ENCODE assay signal across 8 cellular contexts in the genomic region with DNA sequence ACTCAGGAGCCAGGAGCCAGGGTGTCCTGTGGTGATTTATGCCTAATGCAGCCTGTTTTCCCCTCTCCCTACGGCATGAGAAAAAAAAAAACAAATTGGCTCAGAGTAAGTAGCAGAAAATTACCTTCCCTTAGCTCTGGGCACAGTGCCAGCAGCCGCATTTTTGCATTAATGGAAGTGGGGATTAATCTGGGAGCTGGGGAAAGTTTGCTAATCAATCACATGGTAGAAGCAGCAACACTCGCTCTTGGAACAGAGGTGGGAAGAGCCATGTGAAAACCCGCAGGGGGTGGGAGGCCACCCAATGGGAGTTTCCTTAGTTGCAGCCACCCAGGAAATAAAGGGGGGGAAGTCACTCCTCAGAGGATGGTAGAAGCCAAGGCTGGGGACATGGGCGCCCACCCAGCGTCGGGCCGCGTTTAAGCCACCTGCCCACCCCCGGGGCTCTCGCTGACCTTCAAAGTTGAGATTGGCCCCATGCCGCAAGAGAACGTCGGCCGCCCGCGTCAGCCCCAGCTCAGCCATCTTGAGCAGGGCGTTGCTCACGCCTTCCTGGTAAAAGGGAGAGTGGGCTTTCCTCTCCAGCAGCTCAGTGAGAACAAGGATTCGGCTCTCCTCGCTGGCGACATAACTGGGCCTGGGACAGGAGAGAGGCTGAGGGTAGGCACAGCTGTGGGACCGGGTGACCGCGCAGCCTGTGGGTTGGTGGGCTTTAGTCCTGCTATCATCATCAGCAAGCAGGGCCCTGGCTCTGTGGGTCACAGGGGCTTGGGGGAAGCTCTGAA. TPM values are rescaled to one million over a fixed set of nuclear protein-coding genes. Genes with fewer than 3 reads are reported as not detected.
DNase-seq lines count a peak whose midpoint lies in the region; ATAC-seq, FAIRE-seq and TF ChIP-seq lines count a peak whose summit lies in the region.

No MANE protein-coding gene starts in this region.

- TF ChIP-seq CTCF in A549 (IDR thresholded peaks at IDR 0.05) (no peak), HL-60 (IDR thresholded peaks at IDR 0.05; ENCODE audit: insufficient read depth, low read length) (no peak), VCaP (conservative IDR thresholded peaks at IDR 0.05) (no peak), hepatocyte (IDR thresholded peaks at IDR 0.05; ENCODE audit: poor library complexity) (no peak), testis (IDR thresholded peaks at IDR 0.05) (no peak)

- no peak for FAIRE-seq in A549 (lab: Jason Lieb, UNC)

- DNase-seq in A549 (ENCODE audit: low read depth in 1 of 2, low spot score in 1 of 2) (no peak), HL-60 (ENCODE audit: low read depth in 1 of 2, low spot score in 1 of 2) (peak in 1 of 2 experiments; percentile 30), hepatocyte (ENCODE audit: low spot score) (no peak), testis (peak; percentile 77), NCI-H226 (no peak)
- no peak for DNase-seq in stimulated activated naive CD4-positive, alpha-beta T cell (lab: John Stamatoyannopoulos, UW)
- no peak for DNase-seq in stimulated activated CD8-positive, alpha-beta memory T cell treated with anti-CD3 and anti-CD28 coated beads, Interleukin-4, amount 100 ng/mL, for 48 hours

- ATAC-seq in A549 = no peak

- no peak for TF ChIP-seq POLR2A in A549 (IDR thresholded peaks at IDR 0.05; ENCODE audit: low read length)
- TF ChIP-seq POLR2A in testis (IDR thresholded peaks at IDR 0.05) = no peak

- peaks cover 8% of the 10 kb centered on the region for H4K20me1 ChIP-seq in hepatocyte (ENCODE audit: insufficient read depth, poor library complexity, severe bottlenecking)

- H3K4me2 ChIP-seq in A549 = peak overlapping the region; percentile 91
- peak overlapping the region; percentile 96 for H3K4me2 ChIP-seq in hepatocyte

- no peaks in the 10 kb centered on the region for H3K9me3 ChIP-seq in A549
- no peaks in the 10 kb centered on the region for H3K9me3 ChIP-seq in hepatocyte (ENCODE audit: low read depth)
- no peaks in the 10 kb centered on the region for H3K9me3 ChIP-seq in testis

- H3K27me3 ChIP-seq in HL-60 (ENCODE audit: insufficient read depth, poor library complexity, severe bottlenecking) (no peaks in the 10 kb centered on the region), hepatocyte (no peaks in the 10 kb centered on the region), testis (no peaks in the 10 kb centered on the region)

- H3K4me1 ChIP-seq in A549 (peaks cover 18% of the 10 kb centered on the region), hepatocyte (ENCODE audit: insufficient read depth) (peaks cover 14% of the 10 kb centered on the region), testis (peaks cover 17% of the 10 kb centered on the region)

- H2AFZ ChIP-seq in hepatocyte = no peak overlapping the region

- intact Hi-C loops in testis (cut with DNase I; ENCODE audit: low total_unique reads) = no loop called here

- H3K36me3 ChIP-seq in hepatocyte (replicated peaks; ENCODE audit: insufficient read depth, low read depth) (no peaks in the 10 kb centered on the region), testis (ENCODE audit: low read depth, missing control alignments) (peaks cover 3% of the 10 kb centered on the region)

- no peak for TF ChIP-seq EP300 in A549 (IDR thresholded peaks at IDR 0.05)

- no peak for TF ChIP-seq RAD21 in A549 (conservative IDR thresholded peaks at IDR 0.05 in 1 of 2, IDR thresholded peaks at IDR 0.05 in 1 of 2)

- 80% methylated on average over 18 of the region's 25 CpGs for WGBS in A549 (ENCODE audit: missing lambda C conversion rate)
- 77% methylated on average over 24 of the region's 25 CpGs for WGBS in hepatocyte (ENCODE audit: low lambda C conversion rate, missing lambda C conversion rate)
- 28 to 42% methylated on average over 10 to 25 of the region's 25 CpGs for WGBS in testis, 2 donors

- peak overlapping the region; percentile 87 for H3K4me3 ChIP-seq in A549
- peak overlapping the region; percentile 88 for H3K4me3 ChIP-seq in HL-60 (replicated peaks; ENCODE audit: insufficient read depth, low read length)
- no peak overlapping the region for H3K4me3 ChIP-seq in hepatocyte
- peak overlapping the region in 1 of 2 donors; percentile 90 for H3K4me3 ChIP-seq in testis

- POLR2A ChIA-PET in A549 (lab: Yijun Ruan, JAX) = interaction anchor here (1.0 to 1.7 kb wide), 3 partner anchors 14 to 500 kb away, joined by 3 to 5 read pairs (median 3); a partner anchor contains a TSS

- peaks cover 26% of the 10 kb centered on the region for H3K79me2 ChIP-seq in hepatocyte

- 0 out of 6 replicates have a peak overlapping the region, but pooled peaks of 1 of the 2 experiments have one; percentile 15 for H3K27ac ChIP-seq in A549
- peak overlapping the region; percentile 13; the same call in 1 of the 2 replicates for H3K27ac ChIP-seq in HL-60 (replicated peaks)
- peak overlapping the region; percentile 83; the same call in 1 of the 2 replicates for H3K27ac ChIP-seq in VCaP
- no peak overlapping the region for H3K27ac ChIP-seq in hepatocyte
- peak overlapping the region in 1 of 2 donors; percentile 28 for H3K27ac ChIP-seq in testis

- CTCF ChIA-PET in A549 (lab: Yijun Ruan, JAX) = interaction anchor here (1.0 to 26.2 kb wide), 14 partner anchors 12 to 507 kb away, joined by 3 to 947 read pairs (median 12); a partner anchor contains a TSS

- H3K9me2 ChIP-seq in hepatocyte (replicated peaks; ENCODE audit: insufficient read depth) = no peaks in the 10 kb centered on the region

TF ChIP-seq in A549, 52 proteins besides CTCF, POLR2A, EP300 and RAD21:
- no peak for TF ChIP-seq CEBPB (IDR thresholded peaks at IDR 0.05)
- TF ChIP-seq, protein P1, sequence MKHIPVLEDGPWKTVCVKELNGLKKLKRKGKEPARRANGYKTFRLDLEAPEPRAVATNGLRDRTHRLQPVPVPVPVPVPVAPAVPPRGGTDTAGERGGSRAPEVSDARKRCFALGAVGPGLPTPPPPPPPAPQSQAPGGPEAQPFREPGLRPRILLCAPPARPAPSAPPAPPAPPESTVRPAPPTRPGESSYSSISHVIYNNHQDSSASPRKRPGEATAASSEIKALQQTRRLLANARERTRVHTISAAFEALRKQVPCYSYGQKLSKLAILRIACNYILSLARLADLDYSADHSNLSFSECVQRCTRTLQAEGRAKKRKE (CRISPR knock-in tag; IDR thresholded peaks at IDR 0.05; ENCODE audit: low read depth) = no peak
- no peak for TF ChIP-seq CBX8 (IDR thresholded peaks at IDR 0.05)
- TF ChIP-seq SREBF2 (IDR thresholded peaks at IDR 0.05) = no peak
- no peak for TF ChIP-seq ZFP36 (IDR thresholded peaks at IDR 0.05; ENCODE audit: borderline replicate concordance, partially characterized antibody)
- TF ChIP-seq RNF2 (IDR thresholded peaks at IDR 0.05; ENCODE audit: borderline replicate concordance, low read depth) = no peak
- no peak for TF ChIP-seq NPAS2 (CRISPR knock-in tag; IDR thresholded peaks at IDR 0.05; ENCODE audit: borderline replicate concordance)
- no peak for TF ChIP-seq EHMT2 (IDR thresholded peaks at IDR 0.05; ENCODE audit: low read depth)
- no peak for TF ChIP-seq JUN (IDR thresholded peaks at IDR 0.05)
- TF ChIP-seq, protein P2, sequence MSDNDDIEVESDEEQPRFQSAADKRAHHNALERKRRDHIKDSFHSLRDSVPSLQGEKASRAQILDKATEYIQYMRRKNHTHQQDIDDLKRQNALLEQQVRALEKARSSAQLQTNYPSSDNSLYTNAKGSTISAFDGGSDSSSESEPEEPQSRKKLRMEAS (IDR thresholded peaks at IDR 0.05) = no peak
TF ChIP-seq in A549: peak in this region for 0.

RNA-seq across cellular contexts. Expression of a gene that starts 1.7 kb away (rescaled TPM):
- polyA plus RNA-seq in A549 (2011; rRNA removed) (9.2 and 9.4 TPM in 2 replicates), A549 (2017; fragmentation: RNase III; extraction: RNeasy Plus Mini Kit Qiagen cat#74134 plus additional on column Dnase treatment) (16.3 to 17.3 TPM (median 16.3 TPM) in 3 replicates), hepatocyte (10.7 and 15.5 TPM in 2 replicates), testis (ENCODE audit: insufficient read depth, low read depth, low replicate concordance) (21.4 TPM)
- polyA plus RNA-seq in A549 (2012; cell fraction: cytosol; rRNA removed) = 19.0 and 23.7 TPM in 2 replicates
- 31.4 and 37.7 TPM in 2 replicates for polyA plus RNA-seq in A549 (2012; cell fraction: nucleus; rRNA removed)
- 7.4 and 8.4 TPM in 2 replicates for polyA minus RNA-seq in A549 (2011; rRNA and poly(A)+ RNA removed)
- total RNA-seq in hepatocyte (10.5 and 14.2 TPM in 2 replicates), testis (10 to 100 TPM; 51.2 to 61.7 TPM)

RNA-seq across cellular contexts. Expression of a gene that starts 14.3 kb away (rescaled TPM):
- 39.2 and 49.4 TPM in 2 replicates for polyA plus RNA-seq in A549 (2011; rRNA removed)
- polyA plus RNA-seq in A549 (2012; cell fraction: cytosol; rRNA removed) = 114 and 118 TPM in 2 replicates
- 71.4 and 87.0 TPM in 2 replicates for polyA plus RNA-seq in A549 (2012; cell fraction: nucleus; rRNA removed)
- 75.8 to 96.4 TPM (median 92.2 TPM) in 3 replicates for polyA plus RNA-seq in A549 (2017; fragmentation: RNase III; extraction: RNeasy Plus Mini Kit Qiagen cat#74134 plus additional on column Dnase treatment)
- 29.6 and 37.6 TPM in 2 replicates for polyA minus RNA-seq in A549 (2011; rRNA and poly(A)+ RNA removed)
- 20.8 and 32.5 TPM in 2 replicates for total RNA-seq in hepatocyte
- 66.9 and 81.4 TPM in 2 replicates for polyA plus RNA-seq in hepatocyte
- total RNA-seq in testis = 10 to 100 TPM; 71.8 to 82.6 TPM
- 189 TPM for polyA plus RNA-seq in testis (ENCODE audit: insufficient read depth, low read depth, low replicate concordance)

RNA-seq across cellular contexts. Expression of a gene that starts 19.4 kb away (rescaled TPM):
- polyA plus RNA-seq in A549 (2011; rRNA removed) (0.10 TPM in 1 of 2 replicates, not detected in the other), A549 (2017; fragmentation: RNase III; extraction: RNeasy Plus Mini Kit Qiagen cat#74134 plus additional on column Dnase treatment) (0.05 TPM in 1 of 3 replicates, not detected in the others), hepatocyte (0.86 TPM in 1 of 2 replicates, not detected in the other), testis (ENCODE audit: insufficient read depth, low read depth, low replicate concordance) (14.6 TPM)
- 0.08 TPM in 1 of 2 replicates, not detected in the other for polyA plus RNA-seq in A549 (2012; cell fraction: cytosol; rRNA removed)
- 0.07 TPM in 1 of 2 replicates, not detected in the other for polyA plus RNA-seq in A549 (2012; cell fraction: nucleus; rRNA removed)
- not detected in 2 replicates for polyA minus RNA-seq in A549 (2011; rRNA and poly(A)+ RNA removed)
- total RNA-seq in hepatocyte (not detected in 2 replicates), testis (1 to 10 TPM; 3.7 to 9.4 TPM)

RNA-seq across cellular contexts. Expression of a gene that starts 25.2 kb away (rescaled TPM):
- 0.90 and 0.95 TPM in 2 replicates for polyA plus RNA-seq in A549 (2011; rRNA removed)
- polyA plus RNA-seq in A549 (2012; cell fraction: cytosol; rRNA removed) = 4.3 and 6.6 TPM in 2 replicates
- polyA plus RNA-seq in A549 (2012; cell fraction: nucleus; rRNA removed) = 3.9 and 5.1 TPM in 2 replicates
- 2.2 to 2.7 TPM (median 2.3 TPM) in 3 replicates for polyA plus RNA-seq in A549 (2017; fragmentation: RNase III; extraction: RNeasy Plus Mini Kit Qiagen cat#74134 plus additional on column Dnase treatment)
- 0.79 and 1.0 TPM in 2 replicates for polyA minus RNA-seq in A549 (2011; rRNA and poly(A)+ RNA removed)
- total RNA-seq in hepatocyte = 5.7 and 9.7 TPM in 2 replicates
- 14.0 and 23.0 TPM in 2 replicates for polyA plus RNA-seq in hepatocyte
- 10 to 100 TPM; 14.6 to 19.1 TPM for total RNA-seq in testis
- polyA plus RNA-seq in testis (ENCODE audit: insufficient read depth, low read depth, low replicate concordance) = 15.3 TPM
